Comparison of ENCODE assay signal across 20 cellular contexts in the genomic region with DNA sequence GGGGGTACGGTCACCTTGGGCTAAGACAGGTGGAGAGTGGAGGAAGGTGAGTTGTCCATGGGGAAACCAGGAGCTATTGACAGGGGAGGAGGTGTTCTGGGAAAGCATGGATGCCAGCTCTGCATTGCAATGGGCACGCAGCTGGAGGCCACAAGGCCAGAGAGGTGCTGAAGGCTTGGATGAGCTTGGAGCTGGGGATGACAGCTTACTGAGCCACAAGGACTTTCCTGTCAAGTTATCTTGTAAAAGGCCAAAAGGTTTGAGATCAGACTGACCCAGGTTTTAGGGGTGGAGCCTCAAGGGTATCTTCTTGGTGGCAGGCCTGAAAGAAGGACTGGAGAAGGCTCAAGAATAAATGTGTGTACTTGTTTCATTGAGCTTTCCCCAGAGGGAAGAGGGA.
"Had no signal": no experiment of that assay in that cellular context is flagged by ENCODE, and none has a peak within 500 bp of the region (broad histone marks: within the 10 kb centered on the region; RNA-seq: fewer than 3 reads in every experiment).

No MANE protein-coding gene starts in this region.

- H3K9me3 ChIP-seq: heart right ventricle, transverse colon had no signal

- FAIRE-seq: endometrium, frontal cortex had no signal

- H3K4me3 Mint-ChIP-seq: activated CD4-positive, alpha-beta T cell treated with anti-CD3 and anti-CD28 coated beads for 36 hours; activated naive CD8-positive, alpha-beta T cell treated with anti-CD3 and anti-CD28 coated beads, Interleukin-2, amount 10 ng/mL, durations not matched to agents 7 days and 5 days; immature natural killer cell; stimulated activated naive CD8-positive, alpha-beta T cell treated with anti-CD3 and anti-CD28 coated beads, Interleukin-15, Interleukin-2, amounts not matched to agents 100 ng/mL and 50 ng/mL, for 24 hours; T-cell; WTC11 had no signal

- H3K36me3 Mint-ChIP-seq: activated naive CD8-positive, alpha-beta T cell treated with anti-CD3 and anti-CD28 coated beads, Interleukin-2, amount 10 ng/mL, durations not matched to agents 7 days and 5 days; immature natural killer cell; T-cell; WTC11 had no signal

- ATAC-seq: activated CD4-positive, alpha-beta T cell treated with anti-CD3 and anti-CD28 coated beads for 36 hours; heart right ventricle; left cardiac atrium; right cardiac atrium; T-cell; WTC11 had no signal

- H3K27me3 Mint-ChIP-seq: stimulated activated naive CD8-positive, alpha-beta T cell treated with anti-CD3 and anti-CD28 coated beads, Interleukin-15, Interleukin-2, amounts not matched to agents 100 ng/mL and 50 ng/mL, for 24 hours had no signal

- DNase-seq: activated CD4-positive, alpha-beta T cell treated with anti-CD3 and anti-CD28 coated beads for 36 hours; activated CD4-positive, alpha-beta T cell treated with anti-CD3 and anti-CD28 coated beads, Interleukin-2, amount 50 U/mL, for 48 hours; activated naive CD4-positive, alpha-beta T cell; activated naive CD8-positive, alpha-beta T cell treated with anti-CD3 and anti-CD28 coated beads, Interleukin-2, amount 10 ng/mL, durations not matched to agents 7 days and 5 days; amygdala; central memory CD4-positive, alpha-beta T cell; erythroblast; immature natural killer cell; left cardiac atrium; right cardiac atrium; T-cell; transverse colon had no signal

- H3K27ac ChIP-seq: coronary artery, heart right ventricle, skin epidermis, transverse colon had no signal

- H3K4me3 ChIP-seq: coronary artery, heart right ventricle, skin epidermis, transverse colon had no signal

- H3K9me3 Mint-ChIP-seq: activated naive CD8-positive, alpha-beta T cell treated with anti-CD3 and anti-CD28 coated beads, Interleukin-2, amount 10 ng/mL, durations not matched to agents 7 days and 5 days; immature natural killer cell; stimulated activated naive CD8-positive, alpha-beta T cell treated with anti-CD3 and anti-CD28 coated beads, Interleukin-15, Interleukin-2, amounts not matched to agents 100 ng/mL and 50 ng/mL, for 24 hours; T-cell; WTC11 had no signal

- H3K27ac Mint-ChIP-seq: activated CD4-positive, alpha-beta T cell treated with anti-CD3 and anti-CD28 coated beads for 36 hours; activated naive CD8-positive, alpha-beta T cell treated with anti-CD3 and anti-CD28 coated beads, Interleukin-2, amount 10 ng/mL, durations not matched to agents 7 days and 5 days; immature natural killer cell; progenitor cell of endocrine pancreas; stimulated activated naive CD8-positive, alpha-beta T cell treated with anti-CD3 and anti-CD28 coated beads, Interleukin-15, Interleukin-2, amounts not matched to agents 100 ng/mL and 50 ng/mL, for 24 hours; T-cell; WTC11 had no signal

- H3K36me3 ChIP-seq: heart right ventricle, transverse colon had no signal

- H3K27me3 ChIP-seq: heart right ventricle, transverse colon had no signal

- H3K4me1 Mint-ChIP-seq: activated naive CD8-positive, alpha-beta T cell treated with anti-CD3 and anti-CD28 coated beads, Interleukin-2, amount 10 ng/mL, durations not matched to agents 7 days and 5 days; immature natural killer cell; T-cell; WTC11 had no signal
